Comparison of ENCODE assay signal across 1 cellular context in genomic region chr2:212733273-212733672, GRCh38.
TF ChIP-seq lines count a peak whose summit lies in the region.

No MANE protein-coding gene starts in this region.

TF ChIP-seq in H1, 55 proteins besides CTCF, POLR2A, EP300 and RAD21:
- no peak for TF ChIP-seq CHD1 (IDR thresholded peaks at IDR 0.05; ENCODE audit: low read depth, low read length)
